ENCODE assay signal across 1 cellular context in the genomic region with DNA sequence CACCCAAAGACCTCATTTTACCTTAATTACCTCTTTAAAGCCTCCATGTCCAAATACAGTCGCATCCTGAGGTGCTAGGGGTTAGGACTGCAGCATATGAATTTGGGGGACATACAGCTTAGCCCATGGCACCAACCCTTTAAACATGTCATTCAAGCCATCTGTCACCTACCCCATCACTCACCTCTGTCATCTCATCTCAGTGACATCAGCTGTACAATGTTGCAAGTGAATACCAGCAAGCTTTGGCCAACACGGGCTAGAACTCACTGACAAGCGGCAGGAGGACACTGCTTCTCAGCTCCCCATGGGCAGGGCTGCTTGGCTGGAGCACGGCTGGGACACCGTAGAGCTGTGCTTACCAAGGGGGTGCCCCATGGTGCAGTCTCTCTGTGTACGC.
TF ChIP-seq lines count a peak whose summit lies in the region.

No MANE protein-coding gene starts in this region.

TF ChIP-seq in H1, 55 proteins besides CTCF, POLR2A, EP300 and RAD21 (continued from another document):
- TF ChIP-seq HDAC2 (IDR thresholded peaks at IDR 0.05; ENCODE audit: borderline replicate concordance in 1 of 2, low read depth in 2 of 2, low read length in 2 of 2), result no peak
- no peak for TF ChIP-seq TAF1 (IDR thresholded peaks at IDR 0.05; ENCODE audit: low read depth, low read length)
- no peak for TF ChIP-seq SIX5 (IDR thresholded peaks at IDR 0.05; ENCODE audit: low read depth, low read length)
- no peak for TF ChIP-seq ASH2L (IDR thresholded peaks at IDR 0.05; ENCODE audit: low read length)
TF ChIP-seq in H1: peak in this region for 0.
